In the genomic region with DNA sequence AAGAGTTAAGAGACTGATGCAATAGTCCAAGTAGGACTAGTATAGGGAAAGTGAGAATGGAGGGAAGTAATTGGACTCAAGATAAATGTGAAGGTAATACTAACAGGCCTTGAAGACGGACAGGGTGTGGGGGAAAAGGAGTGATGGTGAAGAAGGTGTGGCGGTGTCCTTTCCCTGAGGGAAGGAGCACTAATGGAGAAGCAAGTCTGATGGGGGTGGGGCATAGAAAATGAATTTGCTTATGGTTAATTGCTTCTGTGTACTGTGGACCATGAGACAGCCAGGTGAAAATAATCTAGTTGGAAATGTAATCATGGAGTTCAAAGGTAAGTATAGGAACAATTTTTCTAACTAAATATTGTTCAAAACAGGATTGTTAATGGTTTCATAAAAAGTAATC, we compare ENCODE assay signal across 23 cellular contexts. TPM values are rescaled to one million over a fixed set of nuclear protein-coding genes. Genes with fewer than 3 reads are reported as not detected.
DNase-seq lines count a peak whose midpoint lies in the region; ATAC-seq and TF ChIP-seq lines count a peak whose summit lies in the region.
"Had no signal": no experiment of that assay in that cellular context is flagged by ENCODE, and none has a peak within 500 bp of the region (broad histone marks: within the 10 kb centered on the region; RNA-seq: fewer than 3 reads in every experiment).

No MANE protein-coding gene starts in this region.

- DNase-seq in activated naive CD8-positive, alpha-beta T cell treated with anti-CD3 and anti-CD28 coated beads, Interleukin-2, amount 10 ng/mL, durations not matched to agents 7 days and 5 days = no peak
- DNase-seq in activated naive CD8-positive, alpha-beta T cell treated with anti-CD3 and anti-CD28 coated beads, Interleukin-2, amount 50 U/mL, for 24 hours = no peak
- DNase-seq in mucosa of descending colon (no peak), type B pancreatic cell (ENCODE audit: extremely low spot score, unreplicated experiment) (no peak), NCI-H2081 treated with DMSO at 0.1 percent for 48 hours (lab: John Stamatoyannopoulos, UW) (no peak)
- no peak for DNase-seq in activated T-cell treated with anti-CD3 and anti-CD28 coated beads, Interleukin-2, amount 50 U/mL, for 4 hours
- DNase-seq: 8988T; ACHN; AML-193; BE2C; CD4-positive, alpha-beta T cell; CD8-positive, alpha-beta memory T cell; DMS 273 treated with DMSO at 0.1 percent for 48 hours; DMS79; EL; GDM1; HFFc6 had no signal

- H3K27ac Mint-ChIP-seq in activated naive CD8-positive, alpha-beta T cell treated with anti-CD3 and anti-CD28 coated beads, Interleukin-2, amount 10 ng/mL, durations not matched to agents 7 days and 5 days = peak overlapping the region; percentile 14
- no peak overlapping the region for H3K27ac Mint-ChIP-seq in activated naive CD8-positive, alpha-beta T cell treated with anti-CD3 and anti-CD28 coated beads, Interleukin-2, amount 50 U/mL, for 24 hours
- peak overlapping the region; percentile 11 for H3K27ac Mint-ChIP-seq in type B pancreatic cell
- H3K27ac Mint-ChIP-seq: CD14-positive monocyte; CD4-positive, alpha-beta T cell; GM23338; HFFc6 had no signal

- H3K9me3 ChIP-seq in mucosa of descending colon = no peaks in the 10 kb centered on the region
- H3K9me3 ChIP-seq: A549, BE2C, HAP-1 had no signal

- H3K4me3 Mint-ChIP-seq in activated naive CD8-positive, alpha-beta T cell treated with anti-CD3 and anti-CD28 coated beads, Interleukin-2, amount 10 ng/mL, durations not matched to agents 7 days and 5 days = no peak overlapping the region
- no peak overlapping the region for H3K4me3 Mint-ChIP-seq in activated naive CD8-positive, alpha-beta T cell treated with anti-CD3 and anti-CD28 coated beads, Interleukin-2, amount 50 U/mL, for 24 hours
- H3K4me3 Mint-ChIP-seq in type B pancreatic cell = no peak overlapping the region
- no peak overlapping the region for H3K4me3 Mint-ChIP-seq in activated T-cell treated with anti-CD3 and anti-CD28 coated beads, Interleukin-2, amount 50 U/mL, for 4 hours
- H3K4me3 Mint-ChIP-seq: CD14-positive monocyte; CD4-positive, alpha-beta T cell; CD8-positive, alpha-beta memory T cell; GM23338; HFFc6 had no signal

- no peak overlapping the region for H3K4me3 ChIP-seq in mucosa of descending colon
- H3K4me3 ChIP-seq: A549; BLaER1 treated with 17β-estradiol and CSF1 and Interleukin-3, amounts not matched to agents 10 nM and 100 nM; GM12878; GM23338; HAP-1 had no signal

- no peaks in the 10 kb centered on the region for H3K9me3 Mint-ChIP-seq in activated naive CD8-positive, alpha-beta T cell treated with anti-CD3 and anti-CD28 coated beads, Interleukin-2, amount 10 ng/mL, durations not matched to agents 7 days and 5 days
- H3K9me3 Mint-ChIP-seq in activated naive CD8-positive, alpha-beta T cell treated with anti-CD3 and anti-CD28 coated beads, Interleukin-2, amount 50 U/mL, for 24 hours = no peaks in the 10 kb centered on the region
- no peaks in the 10 kb centered on the region for H3K9me3 Mint-ChIP-seq in type B pancreatic cell
- H3K9me3 Mint-ChIP-seq in activated T-cell treated with anti-CD3 and anti-CD28 coated beads, Interleukin-2, amount 50 U/mL, for 4 hours = no peaks in the 10 kb centered on the region
- H3K9me3 Mint-ChIP-seq: CD4-positive, alpha-beta T cell; CD8-positive, alpha-beta memory T cell; HFFc6 had no signal

- no peaks in the 10 kb centered on the region for H3K36me3 ChIP-seq in mucosa of descending colon (ENCODE audit: low read depth)
- H3K36me3 ChIP-seq: BE2C; BLaER1 treated with 17β-estradiol and CSF1 and Interleukin-3, amounts not matched to agents 10 nM and 100 nM; HAP-1 had no signal

- no peak for ATAC-seq in activated naive CD8-positive, alpha-beta T cell treated with anti-CD3 and anti-CD28 coated beads, Interleukin-2, amount 10 ng/mL, durations not matched to agents 7 days and 5 days (ENCODE audit: low read depth)
- no peak for ATAC-seq in activated naive CD8-positive, alpha-beta T cell treated with anti-CD3 and anti-CD28 coated beads, Interleukin-2, amount 50 U/mL, for 24 hours
- ATAC-seq in mucosa of descending colon = peak; percentile 34
- no peak for ATAC-seq in activated T-cell treated with anti-CD3 and anti-CD28 coated beads, Interleukin-2, amount 50 U/mL, for 4 hours
- ATAC-seq: A549, GM12878, GM23338 had no signal

- intact Hi-C loops in mucosa of descending colon (cut with DNase I, micrococcal nuclease) = no loop called here

- no peaks in the 10 kb centered on the region for H3K4me1 ChIP-seq in mucosa of descending colon (ENCODE audit: low read depth)
- H3K4me1 ChIP-seq: A549; BE2C; BLaER1 treated with 17β-estradiol and CSF1 and Interleukin-3, amounts not matched to agents 10 nM and 100 nM had no signal

- no peaks in the 10 kb centered on the region for H3K36me3 Mint-ChIP-seq in activated naive CD8-positive, alpha-beta T cell treated with anti-CD3 and anti-CD28 coated beads, Interleukin-2, amount 10 ng/mL, durations not matched to agents 7 days and 5 days
- no peaks in the 10 kb centered on the region for H3K36me3 Mint-ChIP-seq in activated naive CD8-positive, alpha-beta T cell treated with anti-CD3 and anti-CD28 coated beads, Interleukin-2, amount 50 U/mL, for 24 hours (ENCODE audit: low read depth)
- no peaks in the 10 kb centered on the region for H3K36me3 Mint-ChIP-seq in type B pancreatic cell
- no peaks in the 10 kb centered on the region for H3K36me3 Mint-ChIP-seq in activated T-cell treated with anti-CD3 and anti-CD28 coated beads, Interleukin-2, amount 50 U/mL, for 4 hours (ENCODE audit: insufficient read depth)
- H3K36me3 Mint-ChIP-seq: CD14-positive monocyte had no signal

- peaks cover 16% of the 10 kb centered on the region for H3K27me3 Mint-ChIP-seq in activated naive CD8-positive, alpha-beta T cell treated with anti-CD3 and anti-CD28 coated beads, Interleukin-2, amount 10 ng/mL, durations not matched to agents 7 days and 5 days
- H3K27me3 Mint-ChIP-seq in activated naive CD8-positive, alpha-beta T cell treated with anti-CD3 and anti-CD28 coated beads, Interleukin-2, amount 50 U/mL, for 24 hours = no peaks in the 10 kb centered on the region
- peaks cover 4% of the 10 kb centered on the region for H3K27me3 Mint-ChIP-seq in type B pancreatic cell
- no peaks in the 10 kb centered on the region for H3K27me3 Mint-ChIP-seq in activated T-cell treated with anti-CD3 and anti-CD28 coated beads, Interleukin-2, amount 50 U/mL, for 4 hours (ENCODE audit: low read depth)
- H3K27me3 Mint-ChIP-seq: CD4-positive, alpha-beta T cell had no signal

- POLR2A ChIA-PET in activated naive CD8-positive, alpha-beta T cell treated with anti-CD3 and anti-CD28 coated beads, Interleukin-2, amount 10 ng/mL, durations not matched to agents 7 days and 5 days (lab: Charles Lee) = no interaction called here

- no peaks in the 10 kb centered on the region for H3K4me1 Mint-ChIP-seq in activated naive CD8-positive, alpha-beta T cell treated with anti-CD3 and anti-CD28 coated beads, Interleukin-2, amount 10 ng/mL, durations not matched to agents 7 days and 5 days
- peaks cover 4% of the 10 kb centered on the region for H3K4me1 Mint-ChIP-seq in activated naive CD8-positive, alpha-beta T cell treated with anti-CD3 and anti-CD28 coated beads, Interleukin-2, amount 50 U/mL, for 24 hours
- no peaks in the 10 kb centered on the region for H3K4me1 Mint-ChIP-seq in type B pancreatic cell (ENCODE audit: unreplicated experiment)
- no peaks in the 10 kb centered on the region for H3K4me1 Mint-ChIP-seq in activated T-cell treated with anti-CD3 and anti-CD28 coated beads, Interleukin-2, amount 50 U/mL, for 4 hours (ENCODE audit: low read depth)
- H3K4me1 Mint-ChIP-seq: CD14-positive monocyte had no signal

- TF ChIP-seq CTCF in mucosa of descending colon (IDR thresholded peaks at IDR 0.05) = no peak
- no peak for TF ChIP-seq CTCF in type B pancreatic cell (conservative IDR thresholded peaks at IDR 0.05)

RNA-seq across cellular contexts. Expression of gene TGOLN2, which starts 7.1 kb away (rescaled TPM):
- total RNA-seq in activated naive CD8-positive, alpha-beta T cell treated with anti-CD3 and anti-CD28 coated beads, Interleukin-2, amount 10 ng/mL, durations not matched to agents 7 days and 5 days = 100 to 1,000 TPM; 144 to 148 TPM
- 100 to 1,000 TPM; 148 to 227 (median 163) TPM for total RNA-seq in mucosa of descending colon
- total RNA-seq in type B pancreatic cell (ENCODE audit: low replicate concordance) = 54.0 and 65.3 TPM in 2 replicates
- 10 to 100 TPM; 93.8 to 99.6 (median 98.1) TPM for total RNA-seq in activated T-cell treated with anti-CD3 and anti-CD28 coated beads, Interleukin-2, amount 50 U/mL, for 4 hours

RNA-seq across cellular contexts. Expression of gene RETSAT, which starts 19.4 kb away (rescaled TPM):
- total RNA-seq in activated naive CD8-positive, alpha-beta T cell treated with anti-CD3 and anti-CD28 coated beads, Interleukin-2, amount 10 ng/mL, durations not matched to agents 7 days and 5 days = 10 to 100 TPM; 28.8 to 29.7 TPM
- 100 to 1,000 TPM; 154 to 378 (median 278) TPM for total RNA-seq in mucosa of descending colon
- 31.3 and 39.8 TPM in 2 replicates for total RNA-seq in type B pancreatic cell (ENCODE audit: low replicate concordance)
- 10 to 100 TPM; 16.0 to 18.6 (median 16.2) TPM for total RNA-seq in activated T-cell treated with anti-CD3 and anti-CD28 coated beads, Interleukin-2, amount 50 U/mL, for 4 hours

RNA-seq across cellular contexts. Expression of gene ELMOD3, which starts 19.6 kb away (rescaled TPM):
- total RNA-seq in activated naive CD8-positive, alpha-beta T cell treated with anti-CD3 and anti-CD28 coated beads, Interleukin-2, amount 10 ng/mL, durations not matched to agents 7 days and 5 days = 10 to 100 TPM; 23.1 to 26.4 TPM
- total RNA-seq in mucosa of descending colon (10 to 100 TPM; 18.1 to 29.8 (median 23.0) TPM), type B pancreatic cell (ENCODE audit: low replicate concordance) (14.6 and 22.2 TPM in 2 replicates)
- total RNA-seq in activated T-cell treated with anti-CD3 and anti-CD28 coated beads, Interleukin-2, amount 50 U/mL, for 4 hours = 1 to 10 TPM; 5.5 to 9.9 (median 8.8) TPM
